In genomic region chr16:73713301-73713700, GRCh38 we compare ENCODE assay signal across 24 cellular contexts.
DNase-seq lines count a peak whose midpoint lies in the region; ATAC-seq and TF ChIP-seq lines count a peak whose summit lies in the region.
"Had no signal": no experiment of that assay in that cellular context is flagged by ENCODE, and none has a peak within 500 bp of the region (broad histone marks: within the 10 kb centered on the region; RNA-seq: fewer than 3 reads in every experiment).

No MANE protein-coding gene starts in this region.

- no peaks in the 10 kb centered on the region for H3K79me2 ChIP-seq in hepatocyte

- H3K9me2 ChIP-seq in hepatocyte (replicated peaks; ENCODE audit: insufficient read depth) = no peaks in the 10 kb centered on the region

- WGBS in hepatocyte (ENCODE audit: low lambda C conversion rate, missing lambda C conversion rate) = 53% methylated on average over 6 of the region's 6 CpGs

- no peak overlapping the region for H2AFZ ChIP-seq in hepatocyte
- H2AFZ ChIP-seq: PC-9 had no signal

- peaks cover 4% of the 10 kb centered on the region; the same call in 1 of the 2 replicates for H3K9me3 Mint-ChIP-seq in WTC11
- H3K9me3 Mint-ChIP-seq: activated B cell treated with CpG ODN at 0.5 μM for 24 hours; activated CD8-positive, alpha-beta T cell treated with anti-CD3 and anti-CD28 coated beads for 36 hours; dendritic cell treated with granulocyte-macrophage colony-stimulating factor and Interleukin-4, amounts not matched to agents 40 ng/mL and 50 ng/mL, for 4 days; natural killer cell had no signal

- TF ChIP-seq CTCF in WTC11 (IDR thresholded peaks at IDR 0.05) (no peak), hepatocyte (IDR thresholded peaks at IDR 0.05; ENCODE audit: poor library complexity) (no peak), WERI-Rb-1 (IDR thresholded peaks at IDR 0.05; ENCODE audit: low read depth, low read length) (no peak)

- H3K4me3 ChIP-seq in hepatocyte (no peak overlapping the region), WERI-Rb-1 (ENCODE audit: low read depth, low read length) (no peak overlapping the region)
- H3K4me3 ChIP-seq: MG63, PC-9, upper lobe of right lung had no signal

- DNase-seq in G401 (ENCODE audit: low spot score) = peak; percentile 45
- DNase-seq in WTC11 (ENCODE audit: low spot score) = no peak
- no peak for DNase-seq in hepatocyte (ENCODE audit: low spot score)
- peak; percentile 99 for DNase-seq in pons (ENCODE audit: low spot score)
- no peak for DNase-seq in activated CD4-positive, alpha-beta T cell treated with anti-CD3 and anti-CD28 coated beads, Interleukin-2, amount 50 U/mL, for 48 hours
- no peak for DNase-seq in HuH-7.5 (ENCODE audit: low spot score)
- no peak for DNase-seq in WERI-Rb-1
- DNase-seq: activated B cell treated with CpG ODN at 0.5 μM for 24 hours; activated CD8-positive, alpha-beta T cell treated with anti-CD3 and anti-CD28 coated beads for 36 hours; activated T-cell treated with anti-CD3 and anti-CD28 coated beads, Interleukin-2, amount 50 U/mL, for 72 hours; brain microvascular endothelial cell; EL; erythroblast; IMR-90; MG63; natural killer cell; NCI-H1930; NCI-H82; PC-9; right cardiac atrium; stimulated activated naive CD4-positive, alpha-beta T cell treated with Interleukin-2 at 50 U/mL for 16 hours; upper lobe of right lung had no signal

- H3K9me3 ChIP-seq in hepatocyte (ENCODE audit: low read depth) (no peaks in the 10 kb centered on the region), WERI-Rb-1 (ENCODE audit: severe bottlenecking) (no peaks in the 10 kb centered on the region)
- H3K9me3 ChIP-seq: MG63, upper lobe of right lung had no signal

- H3K4me3 Mint-ChIP-seq in WTC11 = no peak overlapping the region
- H3K4me3 Mint-ChIP-seq: activated B cell treated with CpG ODN at 0.5 μM for 24 hours; activated CD8-positive, alpha-beta T cell treated with anti-CD3 and anti-CD28 coated beads for 36 hours; activated naive CD8-positive, alpha-beta T cell; activated T-cell treated with anti-CD3 and anti-CD28 coated beads, Interleukin-2, amount 50 U/mL, for 72 hours; dendritic cell treated with granulocyte-macrophage colony-stimulating factor and Interleukin-4, amounts not matched to agents 40 ng/mL and 50 ng/mL, for 4 days; natural killer cell had no signal

- peak overlapping the region; percentile 12 for H3K4me2 ChIP-seq in hepatocyte
- H3K4me2 ChIP-seq: PC-9 had no signal

- H3K4me1 Mint-ChIP-seq in WTC11 = peaks cover 71% of the 10 kb centered on the region
- H3K4me1 Mint-ChIP-seq: activated B cell treated with CpG ODN at 0.5 μM for 24 hours, natural killer cell had no signal

- H3K36me3 ChIP-seq in hepatocyte (replicated peaks; ENCODE audit: insufficient read depth, low read depth) = no peaks in the 10 kb centered on the region
- H3K36me3 ChIP-seq in WERI-Rb-1 = no peaks in the 10 kb centered on the region
- H3K36me3 ChIP-seq: brain microvascular endothelial cell, MG63, upper lobe of right lung had no signal

- ATAC-seq in WTC11 = no peak
- ATAC-seq: activated CD8-positive, alpha-beta T cell treated with anti-CD3 and anti-CD28 coated beads for 36 hours; activated T-cell treated with anti-CD3 and anti-CD28 coated beads, Interleukin-2, amount 50 U/mL, for 72 hours; natural killer cell; right cardiac atrium; upper lobe of right lung had no signal

- H3K27ac ChIP-seq in hepatocyte (no peak overlapping the region), WERI-Rb-1 (no peak overlapping the region)
- H3K27ac ChIP-seq: brain microvascular endothelial cell, PC-9, upper lobe of right lung had no signal

- no peaks in the 10 kb centered on the region for H4K20me1 ChIP-seq in hepatocyte (ENCODE audit: insufficient read depth, poor library complexity, severe bottlenecking)

- H3K27me3 Mint-ChIP-seq in WTC11 (ENCODE audit: low read depth) = no peaks in the 10 kb centered on the region
- H3K27me3 Mint-ChIP-seq: activated B cell treated with CpG ODN at 0.5 μM for 24 hours; activated CD8-positive, alpha-beta T cell treated with anti-CD3 and anti-CD28 coated beads for 36 hours; dendritic cell treated with granulocyte-macrophage colony-stimulating factor and Interleukin-4, amounts not matched to agents 40 ng/mL and 50 ng/mL, for 4 days had no signal

- H3K4me1 ChIP-seq in hepatocyte (ENCODE audit: insufficient read depth) = peaks cover 11% of the 10 kb centered on the region
- H3K4me1 ChIP-seq: upper lobe of right lung had no signal

- POLR2A ChIA-PET in WTC11 (lab: Charles Lee) = interaction anchor here (0.6 kb wide), 1 partner anchor 1207 kb away, joined by 3 read pairs; no protein-coding TSS in a partner anchor

- CTCF ChIA-PET in WTC11 (lab: Charles Lee) = interaction anchor here (0.5 to 3.5 kb wide), 22 partner anchors 13 to 513 kb away, joined by 3 to 15 read pairs (median 4); no protein-coding TSS in a partner anchor

- H3K27me3 ChIP-seq in hepatocyte = no peaks in the 10 kb centered on the region
- peaks cover 25% of the 10 kb centered on the region for H3K27me3 ChIP-seq in WERI-Rb-1 (ENCODE audit: insufficient read depth, low read depth, severe bottlenecking)
- H3K27me3 ChIP-seq: brain microvascular endothelial cell, MG63, upper lobe of right lung had no signal

- H3K36me3 Mint-ChIP-seq in WTC11 = peaks cover 5% of the 10 kb centered on the region
- H3K36me3 Mint-ChIP-seq: activated naive CD8-positive, alpha-beta T cell; natural killer cell had no signal

- H3K27ac Mint-ChIP-seq in WTC11 = 0 out of 2 replicates have a peak overlapping the region, but pooled peaks have one; percentile 77
- H3K27ac Mint-ChIP-seq: activated B cell treated with CpG ODN at 0.5 μM for 24 hours; activated CD8-positive, alpha-beta T cell treated with anti-CD3 and anti-CD28 coated beads for 36 hours; activated naive CD8-positive, alpha-beta T cell; activated T-cell treated with anti-CD3 and anti-CD28 coated beads, Interleukin-2, amount 50 U/mL, for 72 hours; dendritic cell treated with granulocyte-macrophage colony-stimulating factor and Interleukin-4, amounts not matched to agents 40 ng/mL and 50 ng/mL, for 4 days; natural killer cell had no signal

- in situ Hi-C loops in G401 (cut with HindIII; ENCODE audit: low sequenced_read_pairs) = no loop called here

TF ChIP-seq in WTC11, 78 proteins besides CTCF, POLR2A, EP300 and RAD21 (continues in another document):
- TF ChIP-seq ZBTB43 (CRISPR knock-in tag; IDR thresholded peaks at IDR 0.05) (no peak), SMAD4 (CRISPR knock-in tag; IDR thresholded peaks at IDR 0.05) (no peak), MLX (CRISPR knock-in tag; IDR thresholded peaks at IDR 0.05) (no peak), ZNF425 (CRISPR knock-in tag; conservative IDR thresholded peaks at IDR 0.05) (no peak), GTF2I (CRISPR knock-in tag; conservative IDR thresholded peaks at IDR 0.05) (no peak)
- TF ChIP-seq, protein P1, sequence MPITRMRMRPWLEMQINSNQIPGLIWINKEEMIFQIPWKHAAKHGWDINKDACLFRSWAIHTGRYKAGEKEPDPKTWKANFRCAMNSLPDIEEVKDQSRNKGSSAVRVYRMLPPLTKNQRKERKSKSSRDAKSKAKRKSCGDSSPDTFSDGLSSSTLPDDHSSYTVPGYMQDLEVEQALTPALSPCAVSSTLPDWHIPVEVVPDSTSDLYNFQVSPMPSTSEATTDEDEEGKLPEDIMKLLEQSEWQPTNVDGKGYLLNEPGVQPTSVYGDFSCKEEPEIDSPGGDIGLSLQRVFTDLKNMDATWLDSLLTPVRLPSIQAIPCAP (CRISPR knock-in tag; IDR thresholded peaks at IDR 0.05) = no peak
- TF ChIP-seq, protein P2, sequence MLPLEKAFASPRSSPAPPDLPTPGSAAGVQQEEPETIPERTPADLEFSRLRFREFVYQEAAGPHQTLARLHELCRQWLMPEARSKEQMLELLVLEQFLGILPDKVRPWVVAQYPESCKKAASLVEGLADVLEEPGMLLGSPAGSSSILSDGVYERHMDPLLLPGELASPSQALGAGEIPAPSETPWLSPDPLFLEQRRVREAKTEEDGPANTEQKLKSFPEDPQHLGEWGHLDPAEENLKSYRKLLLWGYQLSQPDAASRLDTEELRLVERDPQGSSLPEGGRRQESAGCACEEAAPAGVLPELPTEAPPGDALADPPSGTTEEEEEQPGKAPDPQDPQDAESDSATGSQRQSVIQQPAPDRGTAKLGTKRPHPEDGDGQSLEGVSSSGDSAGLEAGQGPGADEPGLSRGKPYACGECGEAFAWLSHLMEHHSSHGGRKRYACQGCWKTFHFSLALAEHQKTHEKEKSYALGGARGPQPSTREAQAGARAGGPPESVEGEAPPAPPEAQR (CRISPR knock-in tag; IDR thresholded peaks at IDR 0.05) = no peak

Comparison
In these comparisons a context has a peak if more than half of its experiments do, and no peak if none do; other contexts are left out.
1. DNase-seq: peak in G401 (single experiment) and pons (single experiment); none in WTC11 (single experiment), hepatocyte (single experiment), activated CD4-positive, alpha-beta T cell treated with anti-CD3 and anti-CD28 coated beads, Interleukin-2, amount 50 U/mL, for 48 hours (0 of 2), HuH-7.5 (single experiment) and WERI-Rb-1 (single experiment).